In the genomic region with DNA sequence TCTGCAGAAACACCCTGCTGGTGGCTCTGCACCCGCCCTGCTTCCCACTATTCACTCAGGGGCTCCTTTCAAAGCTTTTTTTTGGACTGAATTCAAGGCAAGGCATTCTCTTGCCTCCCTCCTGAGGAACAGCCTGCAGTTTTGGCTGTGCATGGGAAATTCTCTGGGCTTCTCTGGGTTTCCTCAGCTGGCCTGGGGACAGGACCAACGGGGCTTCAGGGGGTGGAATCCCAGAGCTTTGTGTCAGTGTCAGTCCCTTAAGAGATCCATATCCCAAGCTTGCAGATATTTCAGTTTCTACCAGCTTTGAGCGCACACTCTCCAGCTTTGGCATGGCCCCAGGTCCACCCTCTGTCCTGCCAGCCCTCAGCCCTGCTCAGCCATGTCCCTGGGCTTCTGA, we compare ENCODE assay signal across 4 cellular contexts.
TF ChIP-seq lines count a peak whose summit lies in the region.

No MANE protein-coding gene starts in this region.

TF ChIP-seq in SK-N-SH, 30 proteins besides CTCF, POLR2A, EP300 and RAD21:
- TF ChIP-seq NRF1 (IDR thresholded peaks at IDR 0.05; ENCODE audit: low read depth, low read length) (no peak), MXI1 (IDR thresholded peaks at IDR 0.05; ENCODE audit: low read depth, low read length) (0 out of 2 replicates have a peak, but pooled peaks have one; percentile 4)

TF ChIP-seq in SK-N-SH treated with all-trans-retinoic acid at 6 μM for 48 hours, 23 proteins besides CTCF, POLR2A, EP300 and RAD21:
- TF ChIP-seq ZNF565 (CRISPR knock-in tag; conservative IDR thresholded peaks at IDR 0.05; ENCODE audit: low read depth) (no peak), TCF4 (CRISPR knock-in tag; IDR thresholded peaks at IDR 0.05; ENCODE audit: borderline replicate concordance) (no peak), BACH2 (CRISPR knock-in tag; IDR thresholded peaks at IDR 0.05; ENCODE audit: borderline replicate concordance) (no peak), ZNF70 (CRISPR knock-in tag; IDR thresholded peaks at IDR 0.05) (no peak), ZC3H10 (CRISPR knock-in tag; IDR thresholded peaks at IDR 0.05) (no peak), GLIS3 (CRISPR knock-in tag; IDR thresholded peaks at IDR 0.05) (no peak), ARNTL (CRISPR knock-in tag; IDR thresholded peaks at IDR 0.05; ENCODE audit: borderline replicate concordance, low read depth) (no peak)
- TF ChIP-seq, protein P1, sequence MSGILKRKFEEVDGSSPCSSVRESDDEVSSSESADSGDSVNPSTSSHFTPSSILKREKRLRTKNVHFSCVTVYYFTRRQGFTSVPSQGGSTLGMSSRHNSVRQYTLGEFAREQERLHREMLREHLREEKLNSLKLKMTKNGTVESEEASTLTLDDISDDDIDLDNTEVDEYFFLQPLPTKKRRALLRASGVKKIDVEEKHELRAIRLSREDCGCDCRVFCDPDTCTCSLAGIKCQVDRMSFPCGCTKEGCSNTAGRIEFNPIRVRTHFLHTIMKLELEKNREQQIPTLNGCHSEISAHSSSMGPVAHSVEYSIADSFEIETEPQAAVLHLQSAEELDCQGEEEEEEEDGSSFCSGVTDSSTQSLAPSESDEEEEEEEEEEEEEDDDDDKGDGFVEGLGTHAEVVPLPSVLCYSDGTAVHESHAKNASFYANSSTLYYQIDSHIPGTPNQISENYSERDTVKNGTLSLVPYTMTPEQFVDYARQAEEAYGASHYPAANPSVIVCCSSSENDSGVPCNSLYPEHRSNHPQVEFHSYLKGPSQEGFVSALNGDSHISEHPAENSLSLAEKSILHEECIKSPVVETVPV (CRISPR knock-in tag; IDR thresholded peaks at IDR 0.05) = no peak
- TF ChIP-seq, protein P2, sequence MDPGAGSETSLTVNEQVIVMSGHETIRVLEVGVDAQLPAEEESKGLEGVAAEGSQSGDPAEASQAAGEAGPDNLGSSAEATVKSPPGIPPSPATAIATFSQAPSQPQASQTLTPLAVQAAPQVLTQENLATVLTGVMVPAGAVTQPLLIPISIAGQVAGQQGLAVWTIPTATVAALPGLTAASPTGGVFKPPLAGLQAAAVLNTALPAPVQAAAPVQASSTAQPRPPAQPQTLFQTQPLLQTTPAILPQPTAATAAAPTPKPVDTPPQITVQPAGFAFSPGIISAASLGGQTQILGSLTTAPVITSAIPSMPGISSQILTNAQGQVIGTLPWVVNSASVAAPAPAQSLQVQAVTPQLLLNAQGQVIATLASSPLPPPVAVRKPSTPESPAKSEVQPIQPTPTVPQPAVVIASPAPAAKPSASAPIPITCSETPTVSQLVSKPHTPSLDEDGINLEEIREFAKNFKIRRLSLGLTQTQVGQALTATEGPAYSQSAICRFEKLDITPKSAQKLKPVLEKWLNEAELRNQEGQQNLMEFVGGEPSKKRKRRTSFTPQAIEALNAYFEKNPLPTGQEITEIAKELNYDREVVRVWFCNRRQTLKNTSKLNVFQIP (CRISPR knock-in tag; IDR thresholded peaks at IDR 0.05; ENCODE audit: borderline replicate concordance, low read depth) = no peak

TF ChIP-seq in K562, 482 proteins besides CTCF, POLR2A, EP300 and RAD21:
- TF ChIP-seq ADNP (tag; IDR thresholded peaks at IDR 0.05) (0 out of 2 replicates have a peak, but pooled peaks have one; percentile 16), RBFOX2 (IDR thresholded peaks at IDR 0.05; ENCODE audit: low read depth, low read length) (no peak), RBM25 (IDR thresholded peaks at IDR 0.05; ENCODE audit: low read depth, low read length, severe bottlenecking) (peak; percentile 32), ERF (CRISPR knock-in tag; IDR thresholded peaks at IDR 0.05) (no peak), GABPA (tag; conservative IDR thresholded peaks at IDR 0.05; ENCODE audit: low read depth) (no peak), NR4A1 (CRISPR knock-in tag; IDR thresholded peaks at IDR 0.05) (no peak), NR4A1 (tag; IDR thresholded peaks at IDR 0.05) (no peak)
- TF ChIP-seq, protein P3, sequence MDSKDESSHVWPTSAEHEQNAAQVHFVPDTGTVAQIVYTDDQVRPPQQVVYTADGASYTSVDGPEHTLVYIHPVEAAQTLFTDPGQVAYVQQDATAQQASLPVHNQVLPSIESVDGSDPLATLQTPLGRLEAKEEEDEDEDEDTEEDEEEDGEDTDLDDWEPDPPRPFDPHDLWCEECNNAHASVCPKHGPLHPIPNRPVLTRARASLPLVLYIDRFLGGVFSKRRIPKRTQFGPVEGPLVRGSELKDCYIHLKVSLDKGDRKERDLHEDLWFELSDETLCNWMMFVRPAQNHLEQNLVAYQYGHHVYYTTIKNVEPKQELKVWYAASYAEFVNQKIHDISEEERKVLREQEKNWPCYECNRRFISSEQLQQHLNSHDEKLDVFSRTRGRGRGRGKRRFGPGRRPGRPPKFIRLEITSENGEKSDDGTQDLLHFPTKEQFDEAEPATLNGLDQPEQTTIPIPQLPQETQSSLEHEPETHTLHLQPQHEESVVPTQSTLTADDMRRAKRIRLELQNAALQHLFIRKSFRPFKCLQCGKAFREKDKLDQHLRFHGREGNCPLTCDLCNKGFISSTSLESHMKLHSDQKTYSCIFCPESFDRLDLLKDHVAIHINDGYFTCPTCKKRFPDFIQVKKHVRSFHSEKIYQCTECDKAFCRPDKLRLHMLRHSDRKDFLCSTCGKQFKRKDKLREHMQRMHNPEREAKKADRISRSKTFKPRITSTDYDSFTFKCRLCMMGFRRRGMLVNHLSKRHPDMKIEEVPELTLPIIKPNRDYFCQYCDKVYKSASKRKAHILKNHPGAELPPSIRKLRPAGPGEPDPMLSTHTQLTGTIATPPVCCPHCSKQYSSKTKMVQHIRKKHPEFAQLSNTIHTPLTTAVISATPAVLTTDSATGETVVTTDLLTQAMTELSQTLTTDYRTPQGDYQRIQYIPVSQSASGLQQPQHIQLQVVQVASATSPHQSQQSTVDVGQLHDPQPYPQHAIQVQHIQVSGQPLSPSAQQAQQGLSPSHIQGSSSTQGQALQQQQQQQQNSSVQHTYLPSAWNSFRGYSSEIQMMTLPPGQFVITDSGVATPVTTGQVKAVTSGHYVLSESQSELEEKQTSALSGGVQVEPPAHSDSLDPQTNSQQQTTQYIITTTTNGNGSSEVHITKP (IDR thresholded peaks at IDR 0.05; ENCODE audit: partially characterized antibody) = peak; percentile 48
- TF ChIP-seq, protein P4, sequence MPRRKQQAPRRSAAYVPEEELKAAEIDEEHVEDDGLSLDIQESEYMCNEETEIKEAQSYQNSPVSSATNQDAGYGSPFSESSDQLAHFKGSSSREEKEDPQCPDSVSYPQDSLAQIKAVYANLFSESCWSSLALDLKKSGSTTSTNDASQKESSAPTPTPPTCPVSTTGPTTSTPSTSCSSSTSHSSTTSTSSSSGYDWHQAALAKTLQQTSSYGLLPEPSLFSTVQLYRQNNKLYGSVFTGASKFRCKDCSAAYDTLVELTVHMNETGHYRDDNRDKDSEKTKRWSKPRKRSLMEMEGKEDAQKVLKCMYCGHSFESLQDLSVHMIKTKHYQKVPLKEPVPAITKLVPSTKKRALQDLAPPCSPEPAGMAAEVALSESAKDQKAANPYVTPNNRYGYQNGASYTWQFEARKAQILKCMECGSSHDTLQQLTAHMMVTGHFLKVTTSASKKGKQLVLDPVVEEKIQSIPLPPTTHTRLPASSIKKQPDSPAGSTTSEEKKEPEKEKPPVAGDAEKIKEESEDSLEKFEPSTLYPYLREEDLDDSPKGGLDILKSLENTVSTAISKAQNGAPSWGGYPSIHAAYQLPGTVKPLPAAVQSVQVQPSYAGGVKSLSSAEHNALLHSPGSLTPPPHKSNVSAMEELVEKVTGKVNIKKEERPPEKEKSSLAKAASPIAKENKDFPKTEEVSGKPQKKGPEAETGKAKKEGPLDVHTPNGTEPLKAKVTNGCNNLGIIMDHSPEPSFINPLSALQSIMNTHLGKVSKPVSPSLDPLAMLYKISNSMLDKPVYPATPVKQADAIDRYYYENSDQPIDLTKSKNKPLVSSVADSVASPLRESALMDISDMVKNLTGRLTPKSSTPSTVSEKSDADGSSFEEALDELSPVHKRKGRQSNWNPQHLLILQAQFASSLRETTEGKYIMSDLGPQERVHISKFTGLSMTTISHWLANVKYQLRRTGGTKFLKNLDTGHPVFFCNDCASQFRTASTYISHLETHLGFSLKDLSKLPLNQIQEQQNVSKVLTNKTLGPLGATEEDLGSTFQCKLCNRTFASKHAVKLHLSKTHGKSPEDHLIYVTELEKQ (CRISPR knock-in tag; IDR thresholded peaks at IDR 0.05) = no peak
TF ChIP-seq in K562: peak in this region for 3.

TF ChIP-seq in neural cell, 6 proteins besides CTCF, POLR2A, EP300 and RAD21:
- no peak for TF ChIP-seq TAF1 (IDR thresholded peaks at IDR 0.05; ENCODE audit: low read depth)
- no peak for TF ChIP-seq POLR2AphosphoS5 (IDR thresholded peaks at IDR 0.05)
- no peak for TF ChIP-seq EZH2 (IDR thresholded peaks at IDR 0.05; ENCODE audit: borderline replicate concordance, insufficient read depth, low read length, poor library complexity, severe bottlenecking)
- TF ChIP-seq SMC3 (conservative IDR thresholded peaks at IDR 0.05; ENCODE audit: poor library complexity) = no peak
- TF ChIP-seq, protein P5, sequence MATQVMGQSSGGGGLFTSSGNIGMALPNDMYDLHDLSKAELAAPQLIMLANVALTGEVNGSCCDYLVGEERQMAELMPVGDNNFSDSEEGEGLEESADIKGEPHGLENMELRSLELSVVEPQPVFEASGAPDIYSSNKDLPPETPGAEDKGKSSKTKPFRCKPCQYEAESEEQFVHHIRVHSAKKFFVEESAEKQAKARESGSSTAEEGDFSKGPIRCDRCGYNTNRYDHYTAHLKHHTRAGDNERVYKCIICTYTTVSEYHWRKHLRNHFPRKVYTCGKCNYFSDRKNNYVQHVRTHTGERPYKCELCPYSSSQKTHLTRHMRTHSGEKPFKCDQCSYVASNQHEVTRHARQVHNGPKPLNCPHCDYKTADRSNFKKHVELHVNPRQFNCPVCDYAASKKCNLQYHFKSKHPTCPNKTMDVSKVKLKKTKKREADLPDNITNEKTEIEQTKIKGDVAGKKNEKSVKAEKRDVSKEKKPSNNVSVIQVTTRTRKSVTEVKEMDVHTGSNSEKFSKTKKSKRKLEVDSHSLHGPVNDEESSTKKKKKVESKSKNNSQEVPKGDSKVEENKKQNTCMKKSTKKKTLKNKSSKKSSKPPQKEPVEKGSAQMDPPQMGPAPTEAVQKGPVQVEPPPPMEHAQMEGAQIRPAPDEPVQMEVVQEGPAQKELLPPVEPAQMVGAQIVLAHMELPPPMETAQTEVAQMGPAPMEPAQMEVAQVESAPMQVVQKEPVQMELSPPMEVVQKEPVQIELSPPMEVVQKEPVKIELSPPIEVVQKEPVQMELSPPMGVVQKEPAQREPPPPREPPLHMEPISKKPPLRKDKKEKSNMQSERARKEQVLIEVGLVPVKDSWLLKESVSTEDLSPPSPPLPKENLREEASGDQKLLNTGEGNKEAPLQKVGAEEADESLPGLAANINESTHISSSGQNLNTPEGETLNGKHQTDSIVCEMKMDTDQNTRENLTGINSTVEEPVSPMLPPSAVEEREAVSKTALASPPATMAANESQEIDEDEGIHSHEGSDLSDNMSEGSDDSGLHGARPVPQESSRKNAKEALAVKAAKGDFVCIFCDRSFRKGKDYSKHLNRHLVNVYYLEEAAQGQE (IDR thresholded peaks at IDR 0.05; ENCODE audit: borderline replicate concordance) = no peak
- TF ChIP-seq MXI1 (conservative IDR thresholded peaks at IDR 0.05; ENCODE audit: poor library complexity, severe bottlenecking) = no peak
TF ChIP-seq in neural cell: peak in this region for 0.
